ENCODE assay signal across 1 cellular context in the genomic region with DNA sequence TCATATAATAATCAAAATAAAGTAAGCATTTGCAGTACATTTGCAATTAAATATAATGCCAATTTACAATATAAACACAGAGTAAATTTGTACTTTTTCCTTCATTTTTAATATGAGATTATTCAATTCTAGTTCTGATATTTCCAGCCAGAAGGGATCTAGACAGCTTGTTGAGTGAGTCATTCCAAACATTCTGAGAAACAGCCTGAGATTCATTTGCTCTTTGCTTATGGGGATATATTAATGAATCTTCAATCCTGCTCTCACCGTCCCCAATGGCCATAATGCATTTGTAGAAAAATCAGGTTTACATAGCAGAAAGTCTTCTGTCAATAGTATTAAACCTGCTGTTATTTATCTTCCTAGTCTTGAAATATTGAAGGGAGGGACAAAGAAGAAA.
TF ChIP-seq lines count a peak whose summit lies in the region.

No MANE protein-coding gene starts in this region.

TF ChIP-seq in IMR-90, 13 proteins besides CTCF, POLR2A, EP300 and RAD21 (continued from another document):
- TF ChIP-seq, protein P1, sequence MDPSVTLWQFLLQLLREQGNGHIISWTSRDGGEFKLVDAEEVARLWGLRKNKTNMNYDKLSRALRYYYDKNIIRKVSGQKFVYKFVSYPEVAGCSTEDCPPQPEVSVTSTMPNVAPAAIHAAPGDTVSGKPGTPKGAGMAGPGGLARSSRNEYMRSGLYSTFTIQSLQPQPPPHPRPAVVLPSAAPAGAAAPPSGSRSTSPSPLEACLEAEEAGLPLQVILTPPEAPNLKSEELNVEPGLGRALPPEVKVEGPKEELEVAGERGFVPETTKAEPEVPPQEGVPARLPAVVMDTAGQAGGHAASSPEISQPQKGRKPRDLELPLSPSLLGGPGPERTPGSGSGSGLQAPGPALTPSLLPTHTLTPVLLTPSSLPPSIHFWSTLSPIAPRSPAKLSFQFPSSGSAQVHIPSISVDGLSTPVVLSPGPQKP (IDR thresholded peaks at IDR 0.05; ENCODE audit: borderline replicate concordance, low read depth, low read length), result no peak
- no peak for TF ChIP-seq MAFK (IDR thresholded peaks at IDR 0.05; ENCODE audit: low read depth, low read length)
- no peak for TF ChIP-seq MAZ (IDR thresholded peaks at IDR 0.05; ENCODE audit: borderline replicate concordance, low read depth, low read length)
- no peak for TF ChIP-seq BHLHE40 (IDR thresholded peaks at IDR 0.05; ENCODE audit: low read depth, low read length)
- no peak for TF ChIP-seq RFX5 (IDR thresholded peaks at IDR 0.05; ENCODE audit: low read depth, low read length)
- TF ChIP-seq FOS (IDR thresholded peaks at IDR 0.05; ENCODE audit: low read depth, low read length), result no peak
- TF ChIP-seq CHD1 (IDR thresholded peaks at IDR 0.05; ENCODE audit: low read depth, low read length), result no peak
- TF ChIP-seq MXI1 (IDR thresholded peaks at IDR 0.05; ENCODE audit: borderline replicate concordance, low read depth, low read length), result no peak
- no peak for TF ChIP-seq NFE2L2 (IDR thresholded peaks at IDR 0.05; ENCODE audit: low read depth, low read length)
- TF ChIP-seq, protein P2, sequence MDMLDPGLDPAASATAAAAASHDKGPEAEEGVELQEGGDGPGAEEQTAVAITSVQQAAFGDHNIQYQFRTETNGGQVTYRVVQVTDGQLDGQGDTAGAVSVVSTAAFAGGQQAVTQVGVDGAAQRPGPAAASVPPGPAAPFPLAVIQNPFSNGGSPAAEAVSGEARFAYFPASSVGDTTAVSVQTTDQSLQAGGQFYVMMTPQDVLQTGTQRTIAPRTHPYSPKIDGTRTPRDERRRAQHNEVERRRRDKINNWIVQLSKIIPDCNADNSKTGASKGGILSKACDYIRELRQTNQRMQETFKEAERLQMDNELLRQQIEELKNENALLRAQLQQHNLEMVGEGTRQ (IDR thresholded peaks at IDR 0.05; ENCODE audit: low read depth, low read length), result no peak
TF ChIP-seq in IMR-90: peak in this region for 0.
